Comparison of ENCODE assay signal across 20 cellular contexts in genomic region chr1:14320986-14321385, GRCh38.
"Had no signal": no experiment of that assay in that cellular context is flagged by ENCODE, and none has a peak within 500 bp of the region (broad histone marks: within the 10 kb centered on the region; RNA-seq: fewer than 3 reads in every experiment).

No MANE protein-coding gene starts in this region.

- H3K4me3 Mint-ChIP-seq: activated CD4-positive, alpha-beta T cell treated with anti-CD3 and anti-CD28 coated beads for 36 hours; activated T-helper 17 cell treated with anti-CD3 and anti-CD28 coated beads, Interleukin-2, amount 50 U/mL, for 72 hours; mesothelial cell of epicardium; neural crest cell; T-helper 17 cell had no signal

- H3K27me3 ChIP-seq: cardiac muscle cell, esophagus muscularis mucosa, gastroesophageal sphincter, left lung, thyroid gland, uterus had no signal

- ATAC-seq: activated CD4-positive, alpha-beta T cell treated with anti-CD3 and anti-CD28 coated beads for 36 hours; activated T-helper 17 cell treated with anti-CD3 and anti-CD28 coated beads, Interleukin-2, amount 50 U/mL, for 72 hours; gastroesophageal sphincter; heart left ventricle; left lung; T-helper 17 cell had no signal

- H3K36me3 ChIP-seq: cardiac muscle cell, esophagus muscularis mucosa, gastroesophageal sphincter, heart left ventricle, left lung, thyroid gland, uterus had no signal

- H3K4me1 ChIP-seq: esophagus muscularis mucosa, gastroesophageal sphincter, heart left ventricle, left lung, thyroid gland, uterus had no signal

- FAIRE-seq: endothelial cell of umbilical vein had no signal

- DNase-seq: activated CD4-positive, alpha-beta T cell treated with anti-CD3 and anti-CD28 coated beads for 36 hours; activated CD4-positive, alpha-beta T cell treated with anti-CD3 and anti-CD28 coated beads, Interleukin-2, amount 50 U/mL, for 48 hours; activated naive CD4-positive, alpha-beta T cell; activated T-cell treated with anti-CD3 and anti-CD28 coated beads for 4 hours; dermis blood vessel endothelial cell; effector memory CD4-positive, alpha-beta T cell; heart left ventricle; left lung; stimulated activated CD4-positive, alpha-beta T cell treated with anti-CD3 and anti-CD28 coated beads, Interleukin-2, amount 100 ng/mL, for 24 hours; stimulated activated naive CD4-positive, alpha-beta T cell treated with Interleukin-2 at 50 U/mL for 16 hours; T-helper 17 cell; thyroid gland; uterus had no signal

- H3K4me3 ChIP-seq: cardiac muscle cell, esophagus muscularis mucosa, gastroesophageal sphincter, heart left ventricle, left lung, thyroid gland, uterus had no signal

- H3K36me3 Mint-ChIP-seq: mesothelial cell of epicardium had no signal

- H3K9me3 ChIP-seq: esophagus muscularis mucosa, gastroesophageal sphincter, thyroid gland, uterus had no signal

- H3K4me1 Mint-ChIP-seq: activated T-helper 17 cell treated with anti-CD3 and anti-CD28 coated beads, Interleukin-2, amount 50 U/mL, for 72 hours; mesothelial cell of epicardium; neural crest cell; T-helper 17 cell had no signal

- H3K27ac ChIP-seq: cardiac muscle cell, esophagus muscularis mucosa, gastroesophageal sphincter, heart left ventricle, left lung, thyroid gland, uterus had no signal

- H3K27ac Mint-ChIP-seq: activated CD4-positive, alpha-beta T cell treated with anti-CD3 and anti-CD28 coated beads for 36 hours; activated T-helper 17 cell treated with anti-CD3 and anti-CD28 coated beads, Interleukin-2, amount 50 U/mL, for 72 hours; mesothelial cell of epicardium; T-helper 17 cell had no signal
